In the genomic region with DNA sequence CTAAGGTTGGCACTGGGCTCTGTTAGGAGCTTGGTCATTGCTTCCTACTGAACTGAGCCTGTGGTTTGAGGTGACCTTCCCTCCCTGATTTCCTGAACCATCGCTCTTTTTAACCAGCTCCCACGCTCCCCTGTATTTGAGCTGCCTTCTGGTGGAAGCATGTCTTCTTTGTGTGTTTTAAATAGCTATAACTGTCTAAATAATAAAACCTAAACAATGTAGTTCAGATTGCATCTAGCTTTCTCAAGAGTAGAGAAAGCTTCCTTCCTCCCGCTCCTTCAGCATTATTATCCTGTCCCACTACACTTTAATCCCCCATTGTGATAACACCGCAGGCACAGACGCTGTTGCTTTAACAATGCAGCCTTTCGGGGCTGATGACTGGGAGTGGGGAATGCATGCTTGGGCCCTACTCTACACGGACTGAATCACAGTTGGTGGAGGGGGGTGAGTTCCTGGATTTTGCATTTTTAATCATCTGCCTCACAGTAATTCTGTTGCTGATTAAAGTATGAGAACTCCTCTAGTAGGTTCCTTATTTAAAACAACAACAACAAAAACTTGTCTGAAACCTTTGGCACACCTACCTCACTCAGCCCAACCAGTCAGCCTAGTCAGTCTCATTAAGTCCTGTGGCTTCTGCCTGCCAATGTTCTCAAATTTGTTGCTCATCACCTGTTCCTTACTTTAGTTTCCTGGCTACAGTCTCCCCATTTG, we compare ENCODE assay signal across 1 cellular context.
TF ChIP-seq lines count a peak whose summit lies in the region.

No MANE protein-coding gene starts in this region.

TF ChIP-seq in GM23338, 12 proteins besides CTCF, POLR2A, EP300 and RAD21 (continued from another document):
- TF ChIP-seq ZNF331 (CRISPR knock-in tag; IDR thresholded peaks at IDR 0.05; ENCODE audit: low read depth) (no peak), CREB1 (CRISPR knock-in tag; IDR thresholded peaks at IDR 0.05; ENCODE audit: low read depth) (no peak), ZNF114 (CRISPR knock-in tag; IDR thresholded peaks at IDR 0.05) (no peak), EZH2phosphoT487 (IDR thresholded peaks at IDR 0.05; ENCODE audit: unreplicated experiment) (no peak), POLR2AphosphoS5 (IDR thresholded peaks at IDR 0.05; ENCODE audit: low read depth) (no peak), NANOG (IDR thresholded peaks at IDR 0.05; ENCODE audit: borderline replicate concordance) (no peak), ZNF462 (CRISPR knock-in tag; IDR thresholded peaks at IDR 0.05) (no peak), EZH2 (IDR thresholded peaks at IDR 0.05; ENCODE audit: low read depth, unreplicated experiment) (no peak)
- TF ChIP-seq, protein P1, sequence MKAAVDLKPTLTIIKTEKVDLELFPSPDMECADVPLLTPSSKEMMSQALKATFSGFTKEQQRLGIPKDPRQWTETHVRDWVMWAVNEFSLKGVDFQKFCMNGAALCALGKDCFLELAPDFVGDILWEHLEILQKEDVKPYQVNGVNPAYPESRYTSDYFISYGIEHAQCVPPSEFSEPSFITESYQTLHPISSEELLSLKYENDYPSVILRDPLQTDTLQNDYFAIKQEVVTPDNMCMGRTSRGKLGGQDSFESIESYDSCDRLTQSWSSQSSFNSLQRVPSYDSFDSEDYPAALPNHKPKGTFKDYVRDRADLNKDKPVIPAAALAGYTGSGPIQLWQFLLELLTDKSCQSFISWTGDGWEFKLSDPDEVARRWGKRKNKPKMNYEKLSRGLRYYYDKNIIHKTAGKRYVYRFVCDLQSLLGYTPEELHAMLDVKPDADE (IDR thresholded peaks at IDR 0.05): no peak
- TF ChIP-seq, protein P2, sequence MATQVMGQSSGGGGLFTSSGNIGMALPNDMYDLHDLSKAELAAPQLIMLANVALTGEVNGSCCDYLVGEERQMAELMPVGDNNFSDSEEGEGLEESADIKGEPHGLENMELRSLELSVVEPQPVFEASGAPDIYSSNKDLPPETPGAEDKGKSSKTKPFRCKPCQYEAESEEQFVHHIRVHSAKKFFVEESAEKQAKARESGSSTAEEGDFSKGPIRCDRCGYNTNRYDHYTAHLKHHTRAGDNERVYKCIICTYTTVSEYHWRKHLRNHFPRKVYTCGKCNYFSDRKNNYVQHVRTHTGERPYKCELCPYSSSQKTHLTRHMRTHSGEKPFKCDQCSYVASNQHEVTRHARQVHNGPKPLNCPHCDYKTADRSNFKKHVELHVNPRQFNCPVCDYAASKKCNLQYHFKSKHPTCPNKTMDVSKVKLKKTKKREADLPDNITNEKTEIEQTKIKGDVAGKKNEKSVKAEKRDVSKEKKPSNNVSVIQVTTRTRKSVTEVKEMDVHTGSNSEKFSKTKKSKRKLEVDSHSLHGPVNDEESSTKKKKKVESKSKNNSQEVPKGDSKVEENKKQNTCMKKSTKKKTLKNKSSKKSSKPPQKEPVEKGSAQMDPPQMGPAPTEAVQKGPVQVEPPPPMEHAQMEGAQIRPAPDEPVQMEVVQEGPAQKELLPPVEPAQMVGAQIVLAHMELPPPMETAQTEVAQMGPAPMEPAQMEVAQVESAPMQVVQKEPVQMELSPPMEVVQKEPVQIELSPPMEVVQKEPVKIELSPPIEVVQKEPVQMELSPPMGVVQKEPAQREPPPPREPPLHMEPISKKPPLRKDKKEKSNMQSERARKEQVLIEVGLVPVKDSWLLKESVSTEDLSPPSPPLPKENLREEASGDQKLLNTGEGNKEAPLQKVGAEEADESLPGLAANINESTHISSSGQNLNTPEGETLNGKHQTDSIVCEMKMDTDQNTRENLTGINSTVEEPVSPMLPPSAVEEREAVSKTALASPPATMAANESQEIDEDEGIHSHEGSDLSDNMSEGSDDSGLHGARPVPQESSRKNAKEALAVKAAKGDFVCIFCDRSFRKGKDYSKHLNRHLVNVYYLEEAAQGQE (IDR thresholded peaks at IDR 0.05; ENCODE audit: unreplicated experiment): no peak
